ENCODE assay signal across 8 cellular contexts in the genomic region with DNA sequence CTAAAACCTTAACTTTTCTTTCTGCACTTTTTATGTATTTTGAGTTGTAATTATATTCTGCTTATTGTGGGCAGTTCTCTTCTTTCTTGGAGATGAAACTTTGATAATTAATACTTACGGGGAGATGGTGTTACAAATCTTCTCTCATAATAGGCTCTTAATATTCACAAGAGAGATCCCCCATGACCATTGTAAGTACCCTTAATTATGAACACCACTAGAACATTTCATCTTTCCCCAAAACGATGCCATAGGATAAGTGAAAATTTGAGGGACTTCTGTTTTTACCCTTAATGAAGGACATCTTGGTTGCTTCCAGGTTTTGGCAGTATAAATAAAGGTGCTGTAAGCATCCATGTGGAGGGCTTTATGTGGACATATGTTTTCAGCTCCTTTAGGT.
A peak's percentile ranks its signal among the peaks of the same experiment; 100 is the strongest.
DNase-seq lines count a peak whose midpoint lies in the region; ATAC-seq, FAIRE-seq and TF ChIP-seq lines count a peak whose summit lies in the region.
"Had no signal": no experiment of that assay in that cellular context is flagged by ENCODE, and none has a peak within 500 bp of the region (broad histone marks: within the 10 kb centered on the region; RNA-seq: fewer than 3 reads in every experiment).

No MANE protein-coding gene starts in this region.

- H3K4me1 ChIP-seq in Panc1 (ENCODE audit: control insufficient read depth, insufficient read depth, low read length) (peaks cover 27% of the 10 kb centered on the region; the same call in 1 of the 2 replicates), endothelial cell of umbilical vein (ENCODE audit: control insufficient read depth, extremely low read depth, insufficient read depth, low read length) (peaks cover 7% of the 10 kb centered on the region), skeletal muscle satellite cell (ENCODE audit: control insufficient read depth, insufficient read depth, low read length) (peaks cover 16% of the 10 kb centered on the region), testis (no peaks in the 10 kb centered on the region)

- H3K4me2 ChIP-seq in endothelial cell of umbilical vein (ENCODE audit: insufficient read depth, low read length) (peak overlapping the region; percentile 100), skeletal muscle satellite cell (ENCODE audit: low read length) (peak overlapping the region; percentile 76)

- no peaks in the 10 kb centered on the region for H3K36me3 ChIP-seq in Panc1 (ENCODE audit: control insufficient read depth, insufficient read depth, low read length)
- no peaks in the 10 kb centered on the region for H3K36me3 ChIP-seq in endothelial cell of umbilical vein (ENCODE audit: control insufficient read depth in 2 of 2, extremely low read depth in 1 of 2, insufficient read depth in 2 of 2, low read length in 2 of 2)
- H3K36me3 ChIP-seq in skeletal muscle satellite cell (ENCODE audit: insufficient read depth, low read length), result no peaks in the 10 kb centered on the region
- H3K36me3 ChIP-seq in testis (ENCODE audit: low read depth, missing control alignments), result no peaks in the 10 kb centered on the region

- H3K4me3 ChIP-seq in GM12865 (ENCODE audit: low read depth, low read length), result peak overlapping the region; percentile 45; the same call in 1 of the 2 replicates
- H3K4me3 ChIP-seq in Panc1 (ENCODE audit: low read depth in 2 of 2, low read length in 2 of 2), result peak overlapping the region in 1 of 2 experiments; percentile 11; a peak in 2 of 4 replicates
- H3K4me3 ChIP-seq in endothelial cell of umbilical vein (replicated peaks in 1 of 3; ENCODE audit: insufficient read depth in 1 of 3, low read depth in 1 of 3, low read length in 3 of 3), result peak overlapping the region in 2 of 3 experiments; percentile 29 to 80
- peak overlapping the region; percentile 43 for H3K4me3 ChIP-seq in skeletal muscle satellite cell (ENCODE audit: low read length)
- no peak overlapping the region for H3K4me3 ChIP-seq in testis

- peaks cover 3% of the 10 kb centered on the region for H4K20me1 ChIP-seq in endothelial cell of umbilical vein (replicated peaks; ENCODE audit: control insufficient read depth, extremely low read depth, insufficient read depth, low read length)

- dilution Hi-C loops in endothelial cell of umbilical vein (cut with MboI; ENCODE audit: extremely low pct_ligation_motif_present, low sequenced_read_pairs), result no loop called here

- H3K9me3 ChIP-seq in Panc1 (ENCODE audit: control insufficient read depth, insufficient read depth, low read depth, low read length) (no peaks in the 10 kb centered on the region), endothelial cell of umbilical vein (replicated peaks; ENCODE audit: control insufficient read depth, insufficient read depth, low read length) (no peaks in the 10 kb centered on the region), skeletal muscle satellite cell (replicated peaks; ENCODE audit: low read length) (no peaks in the 10 kb centered on the region), testis (no peaks in the 10 kb centered on the region)

- H3K9me1 ChIP-seq in endothelial cell of umbilical vein (replicated peaks; ENCODE audit: control insufficient read depth, extremely low read depth, insufficient read depth, low read length), result no peaks in the 10 kb centered on the region

- peaks cover 56% of the 10 kb centered on the region for H3K79me2 ChIP-seq in endothelial cell of umbilical vein (ENCODE audit: control insufficient read depth, insufficient read depth, low read length)

- BruUV-seq in Panc1 (replicated peaks; lab: Mats Ljungman, UMichigan) (no TSS peak), endothelial cell of umbilical vein (replicated peaks; lab: Mats Ljungman, UMichigan) (no TSS peak)

- peak overlapping the region; percentile 18; the same call in 1 of the 2 replicates for H3K27ac ChIP-seq in Panc1 (ENCODE audit: low read length)
- no peak overlapping the region for H3K27ac ChIP-seq in endothelial cell of umbilical vein (ENCODE audit: insufficient read depth, low read depth, low read length)
- peak overlapping the region in 1 of 2 donors; percentile 17 for H3K27ac ChIP-seq in testis

- intact Hi-C loops in Panc1 (cut with micrococcal nuclease; ENCODE audit: unreplicated experiment), result no loop called here
- intact Hi-C loops in endothelial cell of umbilical vein (cut with micrococcal nuclease), result no loop called here
- intact Hi-C loops in testis (cut with DNase I; ENCODE audit: low total_unique reads), result no loop called here

- TF ChIP-seq CTCF in GM12865 (IDR thresholded peaks at IDR 0.05; ENCODE audit: insufficient read depth, low read depth, low read length, missing control alignments), result no peak
- no peak for TF ChIP-seq CTCF in Panc1 (IDR thresholded peaks at IDR 0.05)
- TF ChIP-seq CTCF in endothelial cell of umbilical vein (IDR thresholded peaks at IDR 0.05; ENCODE audit: extremely low read depth in 1 of 2, insufficient read depth in 1 of 2, low read depth in 1 of 2, low read length in 2 of 2), result no peak
- TF ChIP-seq CTCF in testis (IDR thresholded peaks at IDR 0.05), result no peak

- TF ChIP-seq POLR2A in endothelial cell of umbilical vein (IDR thresholded peaks at IDR 0.05; ENCODE audit: low read depth, low read length), result no peak
- no peak for TF ChIP-seq POLR2A in testis (IDR thresholded peaks at IDR 0.05)

- 30 to 36% methylated on average over 2 of the region's 2 CpGs for WGBS in testis, 2 donors

- no peak overlapping the region for H2AFZ ChIP-seq in endothelial cell of umbilical vein (ENCODE audit: low read depth, low read length)

- POLR2A ChIA-PET in Panc1 (lab: Charles Lee), result interaction anchor here (0.5 kb wide), 1 partner anchor 50 kb away, joined by 4 read pairs; no protein-coding TSS in a partner anchor
- POLR2A ChIA-PET in endothelial cell of umbilical vein (lab: Charles Lee), result no interaction called here

- in situ Hi-C loops in Panc1 (cut with HindIII; ENCODE audit: low pct_unique_long_range_greater_than_20kb, low sequenced_read_pairs), result no loop called here

- ATAC-seq in Panc1 (no peak), HG02870 (IDR thresholded peaks at IDR 0.05; ENCODE audit: unreplicated experiment) (no peak)

- DNase-seq in GM12865 (ENCODE audit: low read depth), result no peak
- DNase-seq in Panc1 (ENCODE audit: low read depth, low spot score), result no peak
- peak; percentile 17 for DNase-seq in endothelial cell of umbilical vein (ENCODE audit: low read depth, low spot score)
- DNase-seq in testis, result no peak
- DNase-seq in SKM-1 (lab: John Stamatoyannopoulos, UW; ENCODE audit: unreplicated experiment), result no peak
- DNase-seq: NCI-H2227 treated with DMSO at 0.1 percent for 48 hours had no signal

- H3K9ac ChIP-seq in endothelial cell of umbilical vein (replicated peaks; ENCODE audit: extremely low read depth, insufficient read depth, low read length), result peak overlapping the region; percentile 55
- peak overlapping the region; percentile 51 for H3K9ac ChIP-seq in skeletal muscle satellite cell (ENCODE audit: low read depth, low read length)

- H3K27me3 ChIP-seq in Panc1 (ENCODE audit: control insufficient read depth, insufficient read depth, low read length), result no peaks in the 10 kb centered on the region
- no peaks in the 10 kb centered on the region for H3K27me3 ChIP-seq in endothelial cell of umbilical vein (ENCODE audit: control insufficient read depth in 2 of 2, insufficient read depth in 2 of 2, low read length in 2 of 2)
- H3K27me3 ChIP-seq in skeletal muscle satellite cell (ENCODE audit: control insufficient read depth, insufficient read depth, low read length), result no peaks in the 10 kb centered on the region
- no peaks in the 10 kb centered on the region for H3K27me3 ChIP-seq in testis

- CTCF ChIA-PET in Panc1 (lab: Charles Lee) (interaction anchor here (0.6 kb wide), 1 partner anchor 328 kb away, joined by 3 read pairs; no protein-coding TSS in a partner anchor), endothelial cell of umbilical vein (lab: Charles Lee) (interaction anchor here (1.2 kb wide), 2 partner anchors 9 to 252 kb away, joined by 3 read pairs; no protein-coding TSS in a partner anchor)

- no peak for FAIRE-seq in endothelial cell of umbilical vein (lab: Jason Lieb, UNC)

TF ChIP-seq in endothelial cell of umbilical vein, 7 proteins besides CTCF, POLR2A, EP300 and RAD21:
- TF ChIP-seq, protein P1, sequence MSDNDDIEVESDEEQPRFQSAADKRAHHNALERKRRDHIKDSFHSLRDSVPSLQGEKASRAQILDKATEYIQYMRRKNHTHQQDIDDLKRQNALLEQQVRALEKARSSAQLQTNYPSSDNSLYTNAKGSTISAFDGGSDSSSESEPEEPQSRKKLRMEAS (IDR thresholded peaks at IDR 0.05; ENCODE audit: insufficient read depth, insufficient read length), result no peak
- TF ChIP-seq JUN (IDR thresholded peaks at IDR 0.05; ENCODE audit: borderline replicate concordance, insufficient read depth, insufficient read length, low read depth), result no peak
- no peak for TF ChIP-seq EZH2 (IDR thresholded peaks at IDR 0.05; ENCODE audit: borderline replicate concordance, low read depth, low read length, severe bottlenecking)
- TF ChIP-seq MYC (IDR thresholded peaks at IDR 0.05; ENCODE audit: low read depth, low read length), result no peak
- no peak for TF ChIP-seq FOS (IDR thresholded peaks at IDR 0.05; ENCODE audit: borderline replicate concordance, insufficient read depth, low read length)
- no peak for TF ChIP-seq GATA2 (IDR thresholded peaks at IDR 0.05; ENCODE audit: insufficient read depth, insufficient read length, low read depth, low read length)
- TF ChIP-seq POLR2AphosphoS5 (IDR thresholded peaks at IDR 0.05; ENCODE audit: insufficient read depth, low read depth, low read length), result no peak

Comparison
In these comparisons a context has a peak if more than half of its experiments do, and no peak if none do; other contexts are left out.
1. H3K4me3 ChIP-seq: peak in GM12865 (single experiment), endothelial cell of umbilical vein (2 of 3) and skeletal muscle satellite cell (single experiment); none in testis (0 of 2).